Comparison of ENCODE assay signal across 1 cellular context in genomic region chr3:172675371-172676193, GRCh38.
TF ChIP-seq lines count a peak whose summit lies in the region.

No MANE protein-coding gene starts in this region.

TF ChIP-seq in WTC11, 78 proteins besides CTCF, POLR2A, EP300 and RAD21 (continued from another document):
- TF ChIP-seq, protein P1, sequence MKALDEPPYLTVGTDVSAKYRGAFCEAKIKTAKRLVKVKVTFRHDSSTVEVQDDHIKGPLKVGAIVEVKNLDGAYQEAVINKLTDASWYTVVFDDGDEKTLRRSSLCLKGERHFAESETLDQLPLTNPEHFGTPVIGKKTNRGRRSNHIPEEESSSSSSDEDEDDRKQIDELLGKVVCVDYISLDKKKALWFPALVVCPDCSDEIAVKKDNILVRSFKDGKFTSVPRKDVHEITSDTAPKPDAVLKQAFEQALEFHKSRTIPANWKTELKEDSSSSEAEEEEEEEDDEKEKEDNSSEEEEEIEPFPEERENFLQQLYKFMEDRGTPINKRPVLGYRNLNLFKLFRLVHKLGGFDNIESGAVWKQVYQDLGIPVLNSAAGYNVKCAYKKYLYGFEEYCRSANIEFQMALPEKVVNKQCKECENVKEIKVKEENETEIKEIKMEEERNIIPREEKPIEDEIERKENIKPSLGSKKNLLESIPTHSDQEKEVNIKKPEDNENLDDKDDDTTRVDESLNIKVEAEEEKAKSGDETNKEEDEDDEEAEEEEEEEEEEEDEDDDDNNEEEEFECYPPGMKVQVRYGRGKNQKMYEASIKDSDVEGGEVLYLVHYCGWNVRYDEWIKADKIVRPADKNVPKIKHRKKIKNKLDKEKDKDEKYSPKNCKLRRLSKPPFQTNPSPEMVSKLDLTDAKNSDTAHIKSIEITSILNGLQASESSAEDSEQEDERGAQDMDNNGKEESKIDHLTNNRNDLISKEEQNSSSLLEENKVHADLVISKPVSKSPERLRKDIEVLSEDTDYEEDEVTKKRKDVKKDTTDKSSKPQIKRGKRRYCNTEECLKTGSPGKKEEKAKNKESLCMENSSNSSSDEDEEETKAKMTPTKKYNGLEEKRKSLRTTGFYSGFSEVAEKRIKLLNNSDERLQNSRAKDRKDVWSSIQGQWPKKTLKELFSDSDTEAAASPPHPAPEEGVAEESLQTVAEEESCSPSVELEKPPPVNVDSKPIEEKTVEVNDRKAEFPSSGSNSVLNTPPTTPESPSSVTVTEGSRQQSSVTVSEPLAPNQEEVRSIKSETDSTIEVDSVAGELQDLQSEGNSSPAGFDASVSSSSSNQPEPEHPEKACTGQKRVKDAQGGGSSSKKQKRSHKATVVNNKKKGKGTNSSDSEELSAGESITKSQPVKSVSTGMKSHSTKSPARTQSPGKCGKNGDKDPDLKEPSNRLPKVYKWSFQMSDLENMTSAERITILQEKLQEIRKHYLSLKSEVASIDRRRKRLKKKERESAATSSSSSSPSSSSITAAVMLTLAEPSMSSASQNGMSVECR (CRISPR knock-in tag; IDR thresholded peaks at IDR 0.05; ENCODE audit: borderline replicate concordance), result no peak
- TF ChIP-seq, protein P2, sequence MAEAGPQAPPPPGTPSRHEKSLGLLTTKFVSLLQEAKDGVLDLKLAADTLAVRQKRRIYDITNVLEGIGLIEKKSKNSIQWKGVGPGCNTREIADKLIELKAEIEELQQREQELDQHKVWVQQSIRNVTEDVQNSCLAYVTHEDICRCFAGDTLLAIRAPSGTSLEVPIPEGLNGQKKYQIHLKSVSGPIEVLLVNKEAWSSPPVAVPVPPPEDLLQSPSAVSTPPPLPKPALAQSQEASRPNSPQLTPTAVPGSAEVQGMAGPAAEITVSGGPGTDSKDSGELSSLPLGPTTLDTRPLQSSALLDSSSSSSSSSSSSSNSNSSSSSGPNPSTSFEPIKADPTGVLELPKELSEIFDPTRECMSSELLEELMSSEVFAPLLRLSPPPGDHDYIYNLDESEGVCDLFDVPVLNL (CRISPR knock-in tag; IDR thresholded peaks at IDR 0.05; ENCODE audit: borderline replicate concordance, low read depth), result no peak
- TF ChIP-seq ZBTB43 (CRISPR knock-in tag; IDR thresholded peaks at IDR 0.05) (no peak), ESRRA (CRISPR knock-in tag; IDR thresholded peaks at IDR 0.05; ENCODE audit: borderline replicate concordance) (no peak), ZNF232 (CRISPR knock-in tag; IDR thresholded peaks at IDR 0.05) (no peak), NR3C1 (CRISPR knock-in tag; conservative IDR thresholded peaks at IDR 0.05; ENCODE audit: low read depth) (no peak), ZNF317 (CRISPR knock-in tag; IDR thresholded peaks at IDR 0.05; ENCODE audit: borderline replicate concordance, low read depth) (no peak), MXD4 (CRISPR knock-in tag; IDR thresholded peaks at IDR 0.05; ENCODE audit: borderline replicate concordance) (no peak), ZMAT4 (CRISPR knock-in tag; IDR thresholded peaks at IDR 0.05) (no peak), ETV6 (CRISPR knock-in tag; IDR thresholded peaks at IDR 0.05) (no peak), FOXK1 (CRISPR knock-in tag; IDR thresholded peaks at IDR 0.05) (no peak)
- TF ChIP-seq, protein P3, sequence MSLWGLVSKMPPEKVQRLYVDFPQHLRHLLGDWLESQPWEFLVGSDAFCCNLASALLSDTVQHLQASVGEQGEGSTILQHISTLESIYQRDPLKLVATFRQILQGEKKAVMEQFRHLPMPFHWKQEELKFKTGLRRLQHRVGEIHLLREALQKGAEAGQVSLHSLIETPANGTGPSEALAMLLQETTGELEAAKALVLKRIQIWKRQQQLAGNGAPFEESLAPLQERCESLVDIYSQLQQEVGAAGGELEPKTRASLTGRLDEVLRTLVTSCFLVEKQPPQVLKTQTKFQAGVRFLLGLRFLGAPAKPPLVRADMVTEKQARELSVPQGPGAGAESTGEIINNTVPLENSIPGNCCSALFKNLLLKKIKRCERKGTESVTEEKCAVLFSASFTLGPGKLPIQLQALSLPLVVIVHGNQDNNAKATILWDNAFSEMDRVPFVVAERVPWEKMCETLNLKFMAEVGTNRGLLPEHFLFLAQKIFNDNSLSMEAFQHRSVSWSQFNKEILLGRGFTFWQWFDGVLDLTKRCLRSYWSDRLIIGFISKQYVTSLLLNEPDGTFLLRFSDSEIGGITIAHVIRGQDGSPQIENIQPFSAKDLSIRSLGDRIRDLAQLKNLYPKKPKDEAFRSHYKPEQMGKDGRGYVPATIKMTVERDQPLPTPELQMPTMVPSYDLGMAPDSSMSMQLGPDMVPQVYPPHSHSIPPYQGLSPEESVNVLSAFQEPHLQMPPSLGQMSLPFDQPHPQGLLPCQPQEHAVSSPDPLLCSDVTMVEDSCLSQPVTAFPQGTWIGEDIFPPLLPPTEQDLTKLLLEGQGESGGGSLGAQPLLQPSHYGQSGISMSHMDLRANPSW (CRISPR knock-in tag; conservative IDR thresholded peaks at IDR 0.05; ENCODE audit: low read depth), result no peak
